Comparison of ENCODE assay signal across 24 cellular contexts in genomic region chr15:97694456-97694855, GRCh38.
"Had no signal": no experiment of that assay in that cellular context is flagged by ENCODE, and none has a peak within 500 bp of the region (broad histone marks: within the 10 kb centered on the region; RNA-seq: fewer than 3 reads in every experiment).

No MANE protein-coding gene starts in this region.

- H3K27ac ChIP-seq: colonic mucosa, coronary artery, epithelial cell of prostate, esophagus muscularis mucosa, esophagus squamous epithelium, foreskin keratinocyte, gastrocnemius medialis, gastroesophageal sphincter, heart left ventricle, heart right ventricle had no signal

- DNase-seq: colonic mucosa; cortex of kidney; dermis blood vessel endothelial cell; dorsolateral prefrontal cortex; effector CD4-positive, alpha-beta T cell; effector CD8-positive, alpha-beta T cell; effector memory CD4-positive, alpha-beta T cell; effector memory CD8-positive, alpha-beta T cell; endodermal cell; erythroblast; esophagus squamous epithelium; foreskin fibroblast; foreskin keratinocyte; foreskin melanocyte; gastrocnemius medialis; glutamatergic neuron; head of caudate nucleus; heart left ventricle; heart right ventricle had no signal

- H3K4me1 ChIP-seq: colonic mucosa, esophagus muscularis mucosa, esophagus squamous epithelium, foreskin keratinocyte, gastroesophageal sphincter had no signal

- H3K4me3 ChIP-seq: colonic mucosa, coronary artery, dorsolateral prefrontal cortex, esophagus muscularis mucosa, esophagus squamous epithelium, gastrocnemius medialis, gastroesophageal sphincter, heart left ventricle, heart right ventricle had no signal

- H3K9me3 ChIP-seq: colonic mucosa, esophagus muscularis mucosa, esophagus squamous epithelium, gastrocnemius medialis, gastroesophageal sphincter had no signal

- H3K27me3 ChIP-seq: colonic mucosa, esophagus muscularis mucosa, esophagus squamous epithelium, foreskin keratinocyte, gastrocnemius medialis, gastroesophageal sphincter, heart left ventricle, heart right ventricle had no signal

- ATAC-seq: effector memory CD8-positive, alpha-beta T cell; esophagus mucosa; foreskin keratinocyte; gastrocnemius medialis; gastroesophageal sphincter; heart left ventricle; heart right ventricle had no signal

- H3K36me3 ChIP-seq: colonic mucosa, esophagus squamous epithelium, gastrocnemius medialis, gastroesophageal sphincter, heart left ventricle, heart right ventricle had no signal
